Comparison of ENCODE assay signal across 1 cellular context in genomic region chr22:20551805-20552449, GRCh38.
TF ChIP-seq lines count a peak whose summit lies in the region.

No MANE protein-coding gene starts in this region.

TF ChIP-seq in HCT116, 20 proteins besides CTCF, POLR2A, EP300 and RAD21 (continued from another document):
- TF ChIP-seq SIN3A (IDR thresholded peaks at IDR 0.05; ENCODE audit: low read depth) (no peak), ELF1 (IDR thresholded peaks at IDR 0.05; ENCODE audit: borderline replicate concordance, low read depth) (no peak), ZNF274 (IDR thresholded peaks at IDR 0.05; ENCODE audit: low read depth, low read length) (no peak), SP1 (IDR thresholded peaks at IDR 0.05; ENCODE audit: low read depth) (no peak), EZH2phosphoT487 (IDR thresholded peaks at IDR 0.05; ENCODE audit: borderline replicate concordance) (no peak), SRF (IDR thresholded peaks at IDR 0.05; ENCODE audit: low read depth) (no peak), EZH2 (IDR thresholded peaks at IDR 0.05) (no peak), ZFX (IDR thresholded peaks at IDR 0.05) (no peak), CEBPB (IDR thresholded peaks at IDR 0.05; ENCODE audit: low read depth) (no peak), FOSL1 (IDR thresholded peaks at IDR 0.05; ENCODE audit: low read depth) (no peak)
- TF ChIP-seq, protein P1, sequence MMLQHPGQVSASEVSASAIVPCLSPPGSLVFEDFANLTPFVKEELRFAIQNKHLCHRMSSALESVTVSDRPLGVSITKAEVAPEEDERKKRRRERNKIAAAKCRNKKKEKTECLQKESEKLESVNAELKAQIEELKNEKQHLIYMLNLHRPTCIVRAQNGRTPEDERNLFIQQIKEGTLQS (IDR thresholded peaks at IDR 0.05), result no peak
- TF ChIP-seq, protein P2, sequence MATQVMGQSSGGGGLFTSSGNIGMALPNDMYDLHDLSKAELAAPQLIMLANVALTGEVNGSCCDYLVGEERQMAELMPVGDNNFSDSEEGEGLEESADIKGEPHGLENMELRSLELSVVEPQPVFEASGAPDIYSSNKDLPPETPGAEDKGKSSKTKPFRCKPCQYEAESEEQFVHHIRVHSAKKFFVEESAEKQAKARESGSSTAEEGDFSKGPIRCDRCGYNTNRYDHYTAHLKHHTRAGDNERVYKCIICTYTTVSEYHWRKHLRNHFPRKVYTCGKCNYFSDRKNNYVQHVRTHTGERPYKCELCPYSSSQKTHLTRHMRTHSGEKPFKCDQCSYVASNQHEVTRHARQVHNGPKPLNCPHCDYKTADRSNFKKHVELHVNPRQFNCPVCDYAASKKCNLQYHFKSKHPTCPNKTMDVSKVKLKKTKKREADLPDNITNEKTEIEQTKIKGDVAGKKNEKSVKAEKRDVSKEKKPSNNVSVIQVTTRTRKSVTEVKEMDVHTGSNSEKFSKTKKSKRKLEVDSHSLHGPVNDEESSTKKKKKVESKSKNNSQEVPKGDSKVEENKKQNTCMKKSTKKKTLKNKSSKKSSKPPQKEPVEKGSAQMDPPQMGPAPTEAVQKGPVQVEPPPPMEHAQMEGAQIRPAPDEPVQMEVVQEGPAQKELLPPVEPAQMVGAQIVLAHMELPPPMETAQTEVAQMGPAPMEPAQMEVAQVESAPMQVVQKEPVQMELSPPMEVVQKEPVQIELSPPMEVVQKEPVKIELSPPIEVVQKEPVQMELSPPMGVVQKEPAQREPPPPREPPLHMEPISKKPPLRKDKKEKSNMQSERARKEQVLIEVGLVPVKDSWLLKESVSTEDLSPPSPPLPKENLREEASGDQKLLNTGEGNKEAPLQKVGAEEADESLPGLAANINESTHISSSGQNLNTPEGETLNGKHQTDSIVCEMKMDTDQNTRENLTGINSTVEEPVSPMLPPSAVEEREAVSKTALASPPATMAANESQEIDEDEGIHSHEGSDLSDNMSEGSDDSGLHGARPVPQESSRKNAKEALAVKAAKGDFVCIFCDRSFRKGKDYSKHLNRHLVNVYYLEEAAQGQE (IDR thresholded peaks at IDR 0.05; ENCODE audit: low read depth), result no peak
